9 cellular contexts compared by ENCODE assay signal in genomic region chr1:93969887-93970286, GRCh38.
"Had no signal": no experiment of that assay in that cellular context is flagged by ENCODE, and none has a peak within 500 bp of the region (broad histone marks: within the 10 kb centered on the region; RNA-seq: fewer than 3 reads in every experiment).

No MANE protein-coding gene starts in this region.

- ATAC-seq: GM23338, HCT116 had no signal

- DNase-seq: GOT3, H7, H9, HCEC 1CT, HFFc6 had no signal

- H3K9me3 ChIP-seq: HAP-1 had no signal

- H3K4me3 ChIP-seq: GM23248, GM23338, HAP-1 had no signal

- H3K9ac ChIP-seq: GM23248 had no signal

- H3K27ac ChIP-seq: GM23248 had no signal

- H3K4me1 ChIP-seq: HAP-1 had no signal

- H3K36me3 ChIP-seq: HAP-1 had no signal
